28 cellular contexts compared by ENCODE assay signal in the genomic region with DNA sequence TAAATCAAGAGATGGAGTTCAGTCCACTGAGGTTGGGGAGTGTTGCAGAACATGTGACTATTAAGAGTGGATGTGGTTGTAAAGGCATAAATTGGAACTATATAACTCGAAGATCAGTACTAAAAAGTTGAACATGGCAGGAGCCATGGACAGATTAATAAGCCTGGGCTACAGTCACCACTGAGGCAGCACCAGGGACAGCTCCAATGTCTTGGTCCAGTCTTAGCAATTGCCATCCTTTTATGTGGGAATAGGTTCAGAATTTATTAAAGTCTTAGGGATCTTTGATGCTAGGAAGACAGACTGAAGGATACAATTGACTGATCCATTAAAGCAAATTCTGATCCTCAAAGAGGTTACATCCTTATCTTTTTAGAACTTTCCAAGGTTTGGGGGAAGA.
DNase-seq lines count a peak whose midpoint lies in the region; ATAC-seq, FAIRE-seq and TF ChIP-seq lines count a peak whose summit lies in the region.
"Had no signal": no experiment of that assay in that cellular context is flagged by ENCODE, and none has a peak within 500 bp of the region (broad histone marks: within the 10 kb centered on the region; RNA-seq: fewer than 3 reads in every experiment).

No MANE protein-coding gene starts in this region.

- BruUV-seq in HepG2 (replicated peaks; lab: Mats Ljungman, UMichigan), result no TSS peak

- H2AFZ ChIP-seq in HepG2 (ENCODE audit: low read length), result no peak overlapping the region

- TF ChIP-seq CTCF in HepG2 (CRISPR knock-in tag; IDR thresholded peaks at IDR 0.05) (no peak), right lobe of liver (IDR thresholded peaks at IDR 0.05) (no peak), fibroblast of villous mesenchyme (IDR thresholded peaks at IDR 0.05; ENCODE audit: insufficient read depth, low read depth, low read length) (no peak)

- H3K36me3 ChIP-seq in HepG2 (replicated peaks in 1 of 2; ENCODE audit: control insufficient read depth in 1 of 2, insufficient read depth in 2 of 2, low read length in 2 of 2) (no peaks in the 10 kb centered on the region), right lobe of liver (no peaks in the 10 kb centered on the region), SJCRH30 (no peaks in the 10 kb centered on the region)
- H3K36me3 ChIP-seq: heart right ventricle, left ventricle myocardium inferior, Peyer's patch, suprapubic skin, vagina had no signal

- no peaks in the 10 kb centered on the region for H4K20me1 ChIP-seq in HepG2 (ENCODE audit: insufficient read depth, low read length)

- H3K4me1 ChIP-seq in HepG2 (ENCODE audit: insufficient read depth, low read length), result no peaks in the 10 kb centered on the region
- no peaks in the 10 kb centered on the region for H3K4me1 ChIP-seq in right lobe of liver
- H3K4me1 ChIP-seq in SJCRH30, result no peaks in the 10 kb centered on the region
- H3K4me1 ChIP-seq: heart right ventricle, left ventricle myocardium inferior, Peyer's patch, suprapubic skin, vagina had no signal

- H3K9me3 ChIP-seq in HepG2 (ENCODE audit: low read length) (no peaks in the 10 kb centered on the region), right lobe of liver (no peaks in the 10 kb centered on the region), SJCRH30 (replicated peaks) (no peaks in the 10 kb centered on the region)
- H3K9me3 ChIP-seq: Peyer's patch, suprapubic skin, vagina had no signal

- WGBS in HepG2 (ENCODE audit: low lambda C conversion rate), result 0% methylated on average over 1 of the region's 1 CpG
- 50% methylated on average over 1 of the region's 1 CpG for WGBS in right lobe of liver (ENCODE audit: insufficient coverage, low coverage, low lambda C conversion rate, missing lambda C conversion rate)

- H3K4me3 ChIP-seq in HepG2 (replicated peaks in 1 of 3; ENCODE audit: insufficient read depth in 1 of 3, low read depth in 2 of 3, low read length in 3 of 3), result no peak overlapping the region
- no peak overlapping the region for H3K4me3 ChIP-seq in right lobe of liver
- no peak overlapping the region for H3K4me3 ChIP-seq in SJCRH30
- H3K4me3 ChIP-seq in fibroblast of villous mesenchyme (ENCODE audit: low read depth, low read length), result no peak overlapping the region
- H3K4me3 ChIP-seq: coronary artery, heart right ventricle, left ventricle myocardium inferior, Peyer's patch, suprapubic skin, vagina had no signal

- TF ChIP-seq POLR2A in HepG2 (IDR thresholded peaks at IDR 0.05; ENCODE audit: insufficient read depth in 1 of 2, low read depth in 2 of 2, low read length in 2 of 2) (no peak), right lobe of liver (IDR thresholded peaks at IDR 0.05) (no peak)

- no peak overlapping the region for H3K9ac ChIP-seq in HepG2 (ENCODE audit: insufficient read depth, low read depth, low read length)

- no peak overlapping the region for H3K4me2 ChIP-seq in HepG2 (ENCODE audit: low read depth, low read length)

- DNase-seq in HepG2 (ENCODE audit: low spot score) (no peak), right lobe of liver (no peak), SJCRH30 (peak; percentile 28 to 53), fibroblast of villous mesenchyme (ENCODE audit: low read depth) (peak; percentile 4), stromal cell of bone marrow (ENCODE audit: low read depth) (peak; percentile 2), NCI-H1694 treated with DMSO at 0.1 percent for 48 hours (lab: John Stamatoyannopoulos, UW) (no peak), amygdala (lab: John Stamatoyannopoulos, UW) (no peak)
- DNase-seq: activated CD8-positive, alpha-beta memory T cell treated with anti-CD3 and anti-CD28 coated beads, Interleukin-2, amount 50 U/mL, for 48 hours; H7; heart right ventricle; immature natural killer cell; KBM-7; left ventricle myocardium inferior; MV-4-11; NCI-H187 treated with DMSO at 0.1 percent for 48 hours; NCI-H2227 treated with DMSO at 0.1 percent for 48 hours; NCI-H774; Peyer's patch; posterior cingulate gyrus; T-helper 17 cell had no signal

- no peak for TF ChIP-seq RAD21 in HepG2 (CRISPR knock-in tag; IDR thresholded peaks at IDR 0.05)

- CTCF ChIA-PET in HepG2 (lab: Yijun Ruan, JAX; ENCODE audit: low intra/inter-chr PET ratio, low total read pairs), result no interaction called here

- intact Hi-C loops in HepG2 (cut with micrococcal nuclease; ENCODE audit: unreplicated experiment) (no loop called here), right lobe of liver (cut with DNase I) (no loop called here)

- H3K27ac ChIP-seq in HepG2 (ENCODE audit: extremely low read length, insufficient read depth, low read length) (no peak overlapping the region), right lobe of liver (no peak overlapping the region), SJCRH30 (no peak overlapping the region)
- H3K27ac ChIP-seq: C4-2B, coronary artery, heart right ventricle, left ventricle myocardium inferior, Peyer's patch, suprapubic skin, vagina had no signal

- in situ Hi-C loops in HepG2 (cut with HindIII; ENCODE audit: extremely low pct_ligation_motif_present, low pct_unique_long_range_greater_than_20kb), result no loop called here

- no peaks in the 10 kb centered on the region for H3K27me3 ChIP-seq in HepG2 (ENCODE audit: control insufficient read depth in 1 of 2, insufficient read depth in 2 of 2, low read length in 2 of 2)
- H3K27me3 ChIP-seq in right lobe of liver, result no peaks in the 10 kb centered on the region
- H3K27me3 ChIP-seq in SJCRH30, result no peaks in the 10 kb centered on the region
- H3K27me3 ChIP-seq: Peyer's patch, vagina had no signal

- FAIRE-seq in HepG2 (lab: Jason Lieb, UNC), result no peak
- FAIRE-seq: bronchial epithelial cell, endometrium, GM18507 had no signal

- ATAC-seq in HepG2, result no peak
- ATAC-seq in right lobe of liver, result no peak
- no peak for ATAC-seq in GM21367 (IDR thresholded peaks at IDR 0.05; ENCODE audit: unreplicated experiment)
- ATAC-seq: heart right ventricle, T-helper 17 cell had no signal

- POLR2A ChIA-PET in HepG2 (lab: Yijun Ruan, JAX), result no interaction called here

- TF ChIP-seq EP300 in HepG2 (IDR thresholded peaks at IDR 0.05; ENCODE audit: low read depth in 2 of 2, low read length in 2 of 2) (no peak), HepG2 (CRISPR knock-in tag; IDR thresholded peaks at IDR 0.05; ENCODE audit: borderline replicate concordance) (no peak)

- H3K79me2 ChIP-seq in HepG2 (ENCODE audit: insufficient read depth, low read length), result no peaks in the 10 kb centered on the region

TF ChIP-seq in HepG2, 621 proteins besides CTCF, POLR2A, EP300 and RAD21:
- peak; percentile 87 for TF ChIP-seq MIER2 (CRISPR knock-in tag; IDR thresholded peaks at IDR 0.05)
- TF ChIP-seq ZNF326 (CRISPR knock-in tag; IDR thresholded peaks at IDR 0.05; ENCODE audit: borderline replicate concordance), result no peak
- TF ChIP-seq, protein P1, sequence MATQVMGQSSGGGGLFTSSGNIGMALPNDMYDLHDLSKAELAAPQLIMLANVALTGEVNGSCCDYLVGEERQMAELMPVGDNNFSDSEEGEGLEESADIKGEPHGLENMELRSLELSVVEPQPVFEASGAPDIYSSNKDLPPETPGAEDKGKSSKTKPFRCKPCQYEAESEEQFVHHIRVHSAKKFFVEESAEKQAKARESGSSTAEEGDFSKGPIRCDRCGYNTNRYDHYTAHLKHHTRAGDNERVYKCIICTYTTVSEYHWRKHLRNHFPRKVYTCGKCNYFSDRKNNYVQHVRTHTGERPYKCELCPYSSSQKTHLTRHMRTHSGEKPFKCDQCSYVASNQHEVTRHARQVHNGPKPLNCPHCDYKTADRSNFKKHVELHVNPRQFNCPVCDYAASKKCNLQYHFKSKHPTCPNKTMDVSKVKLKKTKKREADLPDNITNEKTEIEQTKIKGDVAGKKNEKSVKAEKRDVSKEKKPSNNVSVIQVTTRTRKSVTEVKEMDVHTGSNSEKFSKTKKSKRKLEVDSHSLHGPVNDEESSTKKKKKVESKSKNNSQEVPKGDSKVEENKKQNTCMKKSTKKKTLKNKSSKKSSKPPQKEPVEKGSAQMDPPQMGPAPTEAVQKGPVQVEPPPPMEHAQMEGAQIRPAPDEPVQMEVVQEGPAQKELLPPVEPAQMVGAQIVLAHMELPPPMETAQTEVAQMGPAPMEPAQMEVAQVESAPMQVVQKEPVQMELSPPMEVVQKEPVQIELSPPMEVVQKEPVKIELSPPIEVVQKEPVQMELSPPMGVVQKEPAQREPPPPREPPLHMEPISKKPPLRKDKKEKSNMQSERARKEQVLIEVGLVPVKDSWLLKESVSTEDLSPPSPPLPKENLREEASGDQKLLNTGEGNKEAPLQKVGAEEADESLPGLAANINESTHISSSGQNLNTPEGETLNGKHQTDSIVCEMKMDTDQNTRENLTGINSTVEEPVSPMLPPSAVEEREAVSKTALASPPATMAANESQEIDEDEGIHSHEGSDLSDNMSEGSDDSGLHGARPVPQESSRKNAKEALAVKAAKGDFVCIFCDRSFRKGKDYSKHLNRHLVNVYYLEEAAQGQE (IDR thresholded peaks at IDR 0.05; ENCODE audit: borderline replicate concordance in 1 of 2, low read depth in 1 of 2, low read length in 2 of 2), result peak; percentile 26 to 89
- no peak for TF ChIP-seq KLF12 (CRISPR knock-in tag; IDR thresholded peaks at IDR 0.05; ENCODE audit: borderline replicate concordance)

Comparison
In these comparisons a context has a peak if more than half of its experiments do, and no peak if none do; other contexts are left out.
1. DNase-seq: peak in SJCRH30 (2 of 2), fibroblast of villous mesenchyme (single experiment) and stromal cell of bone marrow (single experiment); none in HepG2 (single experiment), right lobe of liver (0 of 3), NCI-H1694 treated with DMSO at 0.1 percent for 48 hours (single experiment) and amygdala (0 of 56).